ENCODE assay signal across 8 cellular contexts in genomic region chr10:80472234-80473095, GRCh38. TPM values are rescaled to one million over a fixed set of nuclear protein-coding genes. Genes with fewer than 3 reads are reported as not detected.
DNase-seq lines count a peak whose midpoint lies in the region; ATAC-seq and TF ChIP-seq lines count a peak whose summit lies in the region.

No MANE protein-coding gene starts in this region.

- ATAC-seq in GM18517 (IDR thresholded peaks at IDR 0.05; ENCODE audit: unreplicated experiment) = peak; percentile 96
- ATAC-seq in HG02943 (IDR thresholded peaks at IDR 0.05; ENCODE audit: low read depth, unreplicated experiment) = peak; percentile 86
- peak; percentile 69 for ATAC-seq in foreskin keratinocyte

- DNase-seq in A172 (ENCODE audit: low spot score) (peak; percentile 87), T1000 (lab: John Stamatoyannopoulos, UW) (peak; percentile 21), foreskin keratinocyte (peak; percentile 97 to 98), D341Med (ENCODE audit: low spot score) (no peak), UCSD-AML1 (lab: John Stamatoyannopoulos, UW; ENCODE audit: unreplicated experiment) (no peak), NCI-H1930 (lab: John Stamatoyannopoulos, UW) (no peak)

- H3K27ac ChIP-seq in foreskin keratinocyte = peak overlapping the region; percentile 98

- no peak for TF ChIP-seq CTCF in foreskin keratinocyte (conservative IDR thresholded peaks at IDR 0.05)

- H3K4me1 ChIP-seq in foreskin keratinocyte = peaks cover 62% of the 10 kb centered on the region

- no peaks in the 10 kb centered on the region for H3K27me3 ChIP-seq in foreskin keratinocyte

RNA-seq across cellular contexts. Expression of gene TSPAN14, which starts 18.4 kb away (rescaled TPM):
- total RNA-seq in A172 (2014; rRNA removed; shearing (Covaris generic)) = 35.0 and 38.4 TPM in 2 replicates
- 105 and 139 TPM in 2 replicates for total RNA-seq in foreskin keratinocyte
- 76.4 and 110 TPM in 2 replicates for polyA plus RNA-seq in foreskin keratinocyte

Comparison
In these comparisons a context has a peak if more than half of its experiments do, and no peak if none do; other contexts are left out.
1. DNase-seq: peak in A172 (single experiment), T1000 (single experiment) and foreskin keratinocyte (2 of 2); none in D341Med (single experiment), UCSD-AML1 (single experiment) and NCI-H1930 (0 of 2).
2. Peak in every context shown above with its lines, with median percentiles within 50 percentile points of each other: ATAC-seq.